In the genomic region with DNA sequence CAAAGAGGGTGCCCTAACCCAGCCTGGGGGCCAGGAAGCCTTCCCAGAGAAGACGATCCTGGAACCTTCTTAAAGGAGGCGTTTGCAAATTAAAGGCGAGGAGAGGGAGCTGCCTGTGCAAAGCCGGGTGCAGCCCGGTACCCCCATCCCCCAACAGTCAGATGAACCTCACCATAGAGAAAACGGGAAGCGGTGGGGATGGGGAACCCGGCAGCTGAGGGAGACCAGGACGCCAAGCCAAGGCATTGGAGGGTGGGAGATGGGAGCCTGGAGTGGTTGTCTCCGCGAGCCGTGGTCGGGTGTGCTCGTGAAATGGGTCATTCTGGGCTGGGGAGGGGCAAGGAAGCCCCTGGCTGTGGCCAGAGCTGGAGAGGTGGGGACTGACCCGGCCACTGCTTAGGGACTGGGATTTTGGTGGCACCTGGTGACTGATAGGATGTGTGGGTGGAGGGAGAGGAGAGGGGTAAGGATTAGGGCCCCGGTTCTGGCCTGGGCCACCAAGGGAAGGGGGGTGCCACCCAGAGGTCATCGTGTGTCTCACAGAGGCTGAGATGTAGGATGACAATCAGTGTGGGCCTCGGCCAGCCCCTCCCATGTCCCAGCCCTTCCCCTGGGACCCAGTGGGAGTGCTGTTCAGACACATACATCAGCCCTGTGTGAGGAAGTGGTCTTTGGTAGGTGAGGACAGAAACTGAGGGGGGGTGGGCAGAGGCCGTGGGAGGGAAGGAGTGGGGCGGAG, we compare ENCODE assay signal across 10 cellular contexts. TPM values are rescaled to one million over a fixed set of nuclear protein-coding genes. Genes with fewer than 3 reads are reported as not detected.
DNase-seq lines count a peak whose midpoint lies in the region; ATAC-seq and TF ChIP-seq lines count a peak whose summit lies in the region.
"Had no signal": no experiment of that assay in that cellular context is flagged by ENCODE, and none has a peak within 500 bp of the region (broad histone marks: within the 10 kb centered on the region; RNA-seq: fewer than 3 reads in every experiment).

No MANE protein-coding gene starts in this region.

- no TSS peak for BruUV-seq in OCI-LY7 (replicated peaks; lab: Mats Ljungman, UMichigan)

- H3K27me3 ChIP-seq in right atrium auricular region: peaks cover 6 to 18% of the 10 kb centered on the region in 2 donors

- H3K36me3 ChIP-seq in OCI-LY7 (ENCODE audit: insufficient read depth, low read length) (no peaks in the 10 kb centered on the region), right atrium auricular region (no peaks in the 10 kb centered on the region)

- peak overlapping the region; percentile 18; the same call in 1 of the 2 replicates for H2AFZ ChIP-seq in OCI-LY7 (ENCODE audit: low read length)

- H3K36me3 Mint-ChIP-seq in stimulated activated effector memory CD8-positive, alpha-beta T cell treated with anti-CD3 and anti-CD28 coated beads, Interleukin-12 subunit alpha, Interleukin-12 subunit beta, amount 100 ng/mL, for 72 hours: no peaks in the 10 kb centered on the region

- intact Hi-C loops in OCI-LY7 (cut with micrococcal nuclease; ENCODE audit: unreplicated experiment): loop anchor here (5.0 kb wide), 1 partner anchor 58 kb away; no protein-coding TSS in a partner anchor

- no peaks in the 10 kb centered on the region for H3K9me3 ChIP-seq in OCI-LY7 (ENCODE audit: low read length)
- no peaks in the 10 kb centered on the region for H3K9me3 ChIP-seq in right atrium auricular region

- POLR2A ChIA-PET in OCI-LY7 (lab: Charles Lee): no interaction called here

- DNase-seq in DMS53 (lab: John Stamatoyannopoulos, UW) (peak; percentile 37), DMS53 treated with DMSO at 0.1 percent for 48 hours (lab: John Stamatoyannopoulos, UW; ENCODE audit: unreplicated experiment) (no peak), OCI-LY7 (ENCODE audit: low spot score) (peak; percentile 36), right atrium auricular region (ENCODE audit: low spot score) (no peak), NCI-H187 treated with DMSO at 0.1 percent for 48 hours (lab: John Stamatoyannopoulos, UW) (no peak), RKO (ENCODE audit: low spot score) (no peak)
- DNase-seq in stimulated activated effector memory CD8-positive, alpha-beta T cell treated with anti-CD3 and anti-CD28 coated beads, Interleukin-12 subunit alpha, Interleukin-12 subunit beta, amount 100 ng/mL, for 72 hours (ENCODE audit: low spot score in 2 of 2): no peak

- H3K4me3 ChIP-seq in OCI-LY7 (ENCODE audit: low read depth, low read length, poor library complexity, severe bottlenecking): peak overlapping the region; percentile 38
- H3K4me3 ChIP-seq in right atrium auricular region: peak overlapping the region; percentile 21 to 45

- no peaks in the 10 kb centered on the region for H4K20me1 ChIP-seq in OCI-LY7 (ENCODE audit: insufficient read depth, low read length)

- CTCF ChIA-PET in OCI-LY7 (lab: Charles Lee; ENCODE audit: unreplicated experiment): no interaction called here

- H3K79me2 ChIP-seq in OCI-LY7 (ENCODE audit: insufficient read depth, low read depth, low read length): no peaks in the 10 kb centered on the region

- H3K4me2 ChIP-seq in OCI-LY7 (ENCODE audit: low read length): peak overlapping the region; percentile 48

- TF ChIP-seq CTCF in OCI-LY7 (conservative IDR thresholded peaks at IDR 0.05; ENCODE audit: low read length) (peak; percentile 25; the same call in 1 of the 2 replicates), right atrium auricular region (IDR thresholded peaks at IDR 0.05) (no peak)

- H3K4me3 Mint-ChIP-seq in stimulated activated effector memory CD8-positive, alpha-beta T cell treated with anti-CD3 and anti-CD28 coated beads, Interleukin-12 subunit alpha, Interleukin-12 subunit beta, amount 100 ng/mL, for 72 hours: peak overlapping the region; percentile 48

- peaks cover 11% of the 10 kb centered on the region for H3K4me1 Mint-ChIP-seq in stimulated activated effector memory CD8-positive, alpha-beta T cell treated with anti-CD3 and anti-CD28 coated beads, Interleukin-12 subunit alpha, Interleukin-12 subunit beta, amount 100 ng/mL, for 72 hours

- no peaks in the 10 kb centered on the region for H3K9me2 ChIP-seq in OCI-LY7 (ENCODE audit: insufficient read depth, low read length)

- peaks cover 16% of the 10 kb centered on the region for H3K4me1 ChIP-seq in OCI-LY7 (ENCODE audit: insufficient read depth, low read length, poor library complexity, severe bottlenecking)
- peaks cover 0 to 20% of the 10 kb centered on the region in 2 donors for H3K4me1 ChIP-seq in right atrium auricular region

- H3K9me3 Mint-ChIP-seq in stimulated activated effector memory CD8-positive, alpha-beta T cell treated with anti-CD3 and anti-CD28 coated beads, Interleukin-12 subunit alpha, Interleukin-12 subunit beta, amount 100 ng/mL, for 72 hours: no peaks in the 10 kb centered on the region

- H3K27ac Mint-ChIP-seq in stimulated activated effector memory CD8-positive, alpha-beta T cell treated with anti-CD3 and anti-CD28 coated beads, Interleukin-12 subunit alpha, Interleukin-12 subunit beta, amount 100 ng/mL, for 72 hours: no peak overlapping the region

- H3K27ac ChIP-seq in OCI-LY7 (ENCODE audit: low read depth, low read length, poor library complexity, severe bottlenecking): no peak overlapping the region
- H3K27ac ChIP-seq in right atrium auricular region: peak overlapping the region in 1 of 2 donors; percentile 10
- H3K27ac ChIP-seq: 22Rv1 had no signal

- ATAC-seq in stimulated activated effector memory CD8-positive, alpha-beta T cell treated with anti-CD3 and anti-CD28 coated beads, Interleukin-12 subunit alpha, Interleukin-12 subunit beta, amount 100 ng/mL, for 72 hours: peak; percentile 20
- ATAC-seq in HG03439 (IDR thresholded peaks at IDR 0.05; ENCODE audit: unreplicated experiment): no peak

RNA-seq across cellular contexts. Expression of a gene that starts 0.7 kb away (rescaled TPM):
- not detected in 2 replicates for total RNA-seq in OCI-LY7 (2014; rRNA removed; shearing (Covaris generic))
- total RNA-seq in OCI-LY7 (2022) (0.08 TPM in 1 of 2 replicates, not detected in the other), right atrium auricular region (under 1 TPM; 0.52 to 0.63 TPM)
- total RNA-seq: pulmonary artery endothelial cell had no signal

Comparison
In these comparisons a context has a peak if more than half of its experiments do, and no peak if none do; other contexts are left out.
1. DNase-seq: peak in DMS53 (single experiment) and OCI-LY7 (single experiment); none in DMS53 treated with DMSO at 0.1 percent for 48 hours (single experiment), right atrium auricular region (single experiment), stimulated activated effector memory CD8-positive, alpha-beta T cell treated with anti-CD3 and anti-CD28 coated beads, Interleukin-12 subunit alpha, Interleukin-12 subunit beta, amount 100 ng/mL, for 72 hours (0 of 2), NCI-H187 treated with DMSO at 0.1 percent for 48 hours (single experiment) and RKO (single experiment).